In the genomic region with DNA sequence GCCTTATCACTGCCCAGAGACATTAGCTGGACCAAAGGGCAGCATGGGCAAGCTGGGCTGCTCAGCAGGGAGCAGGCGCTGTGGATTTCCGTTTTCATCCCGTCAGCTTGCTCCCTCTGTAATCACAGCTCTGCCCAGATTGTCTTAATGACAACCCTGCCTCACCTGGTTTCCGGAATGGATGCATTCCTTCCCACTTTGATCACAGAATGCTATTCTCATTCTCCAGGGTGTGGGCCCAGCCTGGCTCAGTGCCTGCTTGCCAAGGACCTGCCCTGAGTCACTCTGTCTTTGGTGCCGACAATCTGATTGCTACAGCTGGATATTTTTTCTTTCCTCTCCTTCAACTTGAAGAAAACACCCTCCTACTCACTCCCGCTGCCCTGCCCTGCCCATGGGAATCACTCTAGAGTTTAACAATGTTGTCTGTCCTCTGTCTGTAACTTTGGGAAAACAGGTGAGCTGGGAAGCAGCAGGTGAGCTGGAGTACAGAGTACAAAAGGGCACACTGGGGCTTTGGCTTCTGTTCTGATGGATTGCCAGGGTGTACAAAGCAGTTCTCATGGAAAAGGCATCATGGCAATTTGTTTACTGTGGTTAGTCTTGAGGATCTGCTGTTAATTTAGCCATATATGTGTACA, we compare ENCODE assay signal across 2 cellular contexts.
TF ChIP-seq lines count a peak whose summit lies in the region.

No MANE protein-coding gene starts in this region.

TF ChIP-seq in IMR-90, 13 proteins besides CTCF, POLR2A, EP300 and RAD21:
- TF ChIP-seq CEBPB (IDR thresholded peaks at IDR 0.05; ENCODE audit: low read depth, low read length) (no peak), CHD1 (IDR thresholded peaks at IDR 0.05; ENCODE audit: low read depth, low read length) (no peak), NFE2L2 (IDR thresholded peaks at IDR 0.05; ENCODE audit: low read depth, low read length) (no peak), RFX5 (IDR thresholded peaks at IDR 0.05; ENCODE audit: low read depth, low read length) (no peak), MXI1 (IDR thresholded peaks at IDR 0.05; ENCODE audit: borderline replicate concordance, low read depth, low read length) (no peak), SMC3 (IDR thresholded peaks at IDR 0.05; ENCODE audit: low read depth, low read length) (no peak), BHLHE40 (IDR thresholded peaks at IDR 0.05; ENCODE audit: low read depth, low read length) (no peak)
- TF ChIP-seq, protein P1, sequence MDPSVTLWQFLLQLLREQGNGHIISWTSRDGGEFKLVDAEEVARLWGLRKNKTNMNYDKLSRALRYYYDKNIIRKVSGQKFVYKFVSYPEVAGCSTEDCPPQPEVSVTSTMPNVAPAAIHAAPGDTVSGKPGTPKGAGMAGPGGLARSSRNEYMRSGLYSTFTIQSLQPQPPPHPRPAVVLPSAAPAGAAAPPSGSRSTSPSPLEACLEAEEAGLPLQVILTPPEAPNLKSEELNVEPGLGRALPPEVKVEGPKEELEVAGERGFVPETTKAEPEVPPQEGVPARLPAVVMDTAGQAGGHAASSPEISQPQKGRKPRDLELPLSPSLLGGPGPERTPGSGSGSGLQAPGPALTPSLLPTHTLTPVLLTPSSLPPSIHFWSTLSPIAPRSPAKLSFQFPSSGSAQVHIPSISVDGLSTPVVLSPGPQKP (IDR thresholded peaks at IDR 0.05; ENCODE audit: borderline replicate concordance, low read depth, low read length) = no peak

TF ChIP-seq in WTC11, 78 proteins besides CTCF, POLR2A, EP300 and RAD21:
- TF ChIP-seq GRHL2 (CRISPR knock-in tag; IDR thresholded peaks at IDR 0.05; ENCODE audit: insufficient replicate concordance, severe bottlenecking) = no peak
- no peak for TF ChIP-seq HMGA2 (CRISPR knock-in tag; IDR thresholded peaks at IDR 0.05)
- TF ChIP-seq, protein P2, sequence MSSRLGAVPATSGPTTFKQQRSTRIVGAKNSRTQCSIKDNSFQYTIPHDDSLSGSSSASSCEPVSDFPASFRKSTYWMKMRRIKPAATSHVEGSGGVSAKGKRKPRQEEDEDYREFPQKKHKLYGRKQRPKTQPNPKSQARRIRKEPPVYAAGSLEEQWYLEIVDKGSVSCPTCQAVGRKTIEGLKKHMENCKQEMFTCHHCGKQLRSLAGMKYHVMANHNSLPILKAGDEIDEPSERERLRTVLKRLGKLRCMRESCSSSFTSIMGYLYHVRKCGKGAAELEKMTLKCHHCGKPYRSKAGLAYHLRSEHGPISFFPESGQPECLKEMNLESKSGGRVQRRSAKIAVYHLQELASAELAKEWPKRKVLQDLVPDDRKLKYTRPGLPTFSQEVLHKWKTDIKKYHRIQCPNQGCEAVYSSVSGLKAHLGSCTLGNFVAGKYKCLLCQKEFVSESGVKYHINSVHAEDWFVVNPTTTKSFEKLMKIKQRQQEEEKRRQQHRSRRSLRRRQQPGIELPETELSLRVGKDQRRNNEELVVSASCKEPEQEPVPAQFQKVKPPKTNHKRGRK (CRISPR knock-in tag; IDR thresholded peaks at IDR 0.05; ENCODE audit: borderline replicate concordance) = no peak
- TF ChIP-seq GABPB1 (CRISPR knock-in tag; IDR thresholded peaks at IDR 0.05) = no peak
- TF ChIP-seq, protein P3, sequence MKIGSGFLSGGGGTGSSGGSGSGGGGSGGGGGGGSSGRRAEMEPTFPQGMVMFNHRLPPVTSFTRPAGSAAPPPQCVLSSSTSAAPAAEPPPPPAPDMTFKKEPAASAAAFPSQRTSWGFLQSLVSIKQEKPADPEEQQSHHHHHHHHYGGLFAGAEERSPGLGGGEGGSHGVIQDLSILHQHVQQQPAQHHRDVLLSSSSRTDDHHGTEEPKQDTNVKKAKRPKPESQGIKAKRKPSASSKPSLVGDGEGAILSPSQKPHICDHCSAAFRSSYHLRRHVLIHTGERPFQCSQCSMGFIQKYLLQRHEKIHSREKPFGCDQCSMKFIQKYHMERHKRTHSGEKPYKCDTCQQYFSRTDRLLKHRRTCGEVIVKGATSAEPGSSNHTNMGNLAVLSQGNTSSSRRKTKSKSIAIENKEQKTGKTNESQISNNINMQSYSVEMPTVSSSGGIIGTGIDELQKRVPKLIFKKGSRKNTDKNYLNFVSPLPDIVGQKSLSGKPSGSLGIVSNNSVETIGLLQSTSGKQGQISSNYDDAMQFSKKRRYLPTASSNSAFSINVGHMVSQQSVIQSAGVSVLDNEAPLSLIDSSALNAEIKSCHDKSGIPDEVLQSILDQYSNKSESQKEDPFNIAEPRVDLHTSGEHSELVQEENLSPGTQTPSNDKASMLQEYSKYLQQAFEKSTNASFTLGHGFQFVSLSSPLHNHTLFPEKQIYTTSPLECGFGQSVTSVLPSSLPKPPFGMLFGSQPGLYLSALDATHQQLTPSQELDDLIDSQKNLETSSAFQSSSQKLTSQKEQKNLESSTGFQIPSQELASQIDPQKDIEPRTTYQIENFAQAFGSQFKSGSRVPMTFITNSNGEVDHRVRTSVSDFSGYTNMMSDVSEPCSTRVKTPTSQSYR (CRISPR knock-in tag; IDR thresholded peaks at IDR 0.05) = no peak
- no peak for TF ChIP-seq JAZF1 (CRISPR knock-in tag; IDR thresholded peaks at IDR 0.05)
- TF ChIP-seq, protein P4, sequence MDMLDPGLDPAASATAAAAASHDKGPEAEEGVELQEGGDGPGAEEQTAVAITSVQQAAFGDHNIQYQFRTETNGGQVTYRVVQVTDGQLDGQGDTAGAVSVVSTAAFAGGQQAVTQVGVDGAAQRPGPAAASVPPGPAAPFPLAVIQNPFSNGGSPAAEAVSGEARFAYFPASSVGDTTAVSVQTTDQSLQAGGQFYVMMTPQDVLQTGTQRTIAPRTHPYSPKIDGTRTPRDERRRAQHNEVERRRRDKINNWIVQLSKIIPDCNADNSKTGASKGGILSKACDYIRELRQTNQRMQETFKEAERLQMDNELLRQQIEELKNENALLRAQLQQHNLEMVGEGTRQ (CRISPR knock-in tag; IDR thresholded peaks at IDR 0.05) = no peak
- TF ChIP-seq ZNF263 (CRISPR knock-in tag; IDR thresholded peaks at IDR 0.05; ENCODE audit: low read depth) = no peak
- no peak for TF ChIP-seq KAT7 (CRISPR knock-in tag; IDR thresholded peaks at IDR 0.05; ENCODE audit: borderline replicate concordance)
- TF ChIP-seq, protein P5, sequence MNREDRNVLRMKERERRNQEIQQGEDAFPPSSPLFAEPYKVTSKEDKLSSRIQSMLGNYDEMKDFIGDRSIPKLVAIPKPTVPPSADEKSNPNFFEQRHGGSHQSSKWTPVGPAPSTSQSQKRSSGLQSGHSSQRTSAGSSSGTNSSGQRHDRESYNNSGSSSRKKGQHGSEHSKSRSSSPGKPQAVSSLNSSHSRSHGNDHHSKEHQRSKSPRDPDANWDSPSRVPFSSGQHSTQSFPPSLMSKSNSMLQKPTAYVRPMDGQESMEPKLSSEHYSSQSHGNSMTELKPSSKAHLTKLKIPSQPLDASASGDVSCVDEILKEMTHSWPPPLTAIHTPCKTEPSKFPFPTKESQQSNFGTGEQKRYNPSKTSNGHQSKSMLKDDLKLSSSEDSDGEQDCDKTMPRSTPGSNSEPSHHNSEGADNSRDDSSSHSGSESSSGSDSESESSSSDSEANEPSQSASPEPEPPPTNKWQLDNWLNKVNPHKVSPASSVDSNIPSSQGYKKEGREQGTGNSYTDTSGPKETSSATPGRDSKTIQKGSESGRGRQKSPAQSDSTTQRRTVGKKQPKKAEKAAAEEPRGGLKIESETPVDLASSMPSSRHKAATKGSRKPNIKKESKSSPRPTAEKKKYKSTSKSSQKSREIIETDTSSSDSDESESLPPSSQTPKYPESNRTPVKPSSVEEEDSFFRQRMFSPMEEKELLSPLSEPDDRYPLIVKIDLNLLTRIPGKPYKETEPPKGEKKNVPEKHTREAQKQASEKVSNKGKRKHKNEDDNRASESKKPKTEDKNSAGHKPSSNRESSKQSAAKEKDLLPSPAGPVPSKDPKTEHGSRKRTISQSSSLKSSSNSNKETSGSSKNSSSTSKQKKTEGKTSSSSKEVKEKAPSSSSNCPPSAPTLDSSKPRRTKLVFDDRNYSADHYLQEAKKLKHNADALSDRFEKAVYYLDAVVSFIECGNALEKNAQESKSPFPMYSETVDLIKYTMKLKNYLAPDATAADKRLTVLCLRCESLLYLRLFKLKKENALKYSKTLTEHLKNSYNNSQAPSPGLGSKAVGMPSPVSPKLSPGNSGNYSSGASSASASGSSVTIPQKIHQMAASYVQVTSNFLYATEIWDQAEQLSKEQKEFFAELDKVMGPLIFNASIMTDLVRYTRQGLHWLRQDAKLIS (CRISPR knock-in tag; IDR thresholded peaks at IDR 0.05; ENCODE audit: borderline replicate concordance) = no peak
- TF ChIP-seq, protein P6, sequence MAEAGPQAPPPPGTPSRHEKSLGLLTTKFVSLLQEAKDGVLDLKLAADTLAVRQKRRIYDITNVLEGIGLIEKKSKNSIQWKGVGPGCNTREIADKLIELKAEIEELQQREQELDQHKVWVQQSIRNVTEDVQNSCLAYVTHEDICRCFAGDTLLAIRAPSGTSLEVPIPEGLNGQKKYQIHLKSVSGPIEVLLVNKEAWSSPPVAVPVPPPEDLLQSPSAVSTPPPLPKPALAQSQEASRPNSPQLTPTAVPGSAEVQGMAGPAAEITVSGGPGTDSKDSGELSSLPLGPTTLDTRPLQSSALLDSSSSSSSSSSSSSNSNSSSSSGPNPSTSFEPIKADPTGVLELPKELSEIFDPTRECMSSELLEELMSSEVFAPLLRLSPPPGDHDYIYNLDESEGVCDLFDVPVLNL (CRISPR knock-in tag; IDR thresholded peaks at IDR 0.05; ENCODE audit: borderline replicate concordance, low read depth) = no peak
- TF ChIP-seq ZNF317 (CRISPR knock-in tag; IDR thresholded peaks at IDR 0.05; ENCODE audit: borderline replicate concordance, low read depth) = no peak
- TF ChIP-seq CREM (CRISPR knock-in tag; IDR thresholded peaks at IDR 0.05) = no peak
- TF ChIP-seq NFATC4 (CRISPR knock-in tag; IDR thresholded peaks at IDR 0.05) = no peak
TF ChIP-seq in WTC11: peak in this region for 0.
